8 cellular contexts compared by ENCODE assay signal in the genomic region with DNA sequence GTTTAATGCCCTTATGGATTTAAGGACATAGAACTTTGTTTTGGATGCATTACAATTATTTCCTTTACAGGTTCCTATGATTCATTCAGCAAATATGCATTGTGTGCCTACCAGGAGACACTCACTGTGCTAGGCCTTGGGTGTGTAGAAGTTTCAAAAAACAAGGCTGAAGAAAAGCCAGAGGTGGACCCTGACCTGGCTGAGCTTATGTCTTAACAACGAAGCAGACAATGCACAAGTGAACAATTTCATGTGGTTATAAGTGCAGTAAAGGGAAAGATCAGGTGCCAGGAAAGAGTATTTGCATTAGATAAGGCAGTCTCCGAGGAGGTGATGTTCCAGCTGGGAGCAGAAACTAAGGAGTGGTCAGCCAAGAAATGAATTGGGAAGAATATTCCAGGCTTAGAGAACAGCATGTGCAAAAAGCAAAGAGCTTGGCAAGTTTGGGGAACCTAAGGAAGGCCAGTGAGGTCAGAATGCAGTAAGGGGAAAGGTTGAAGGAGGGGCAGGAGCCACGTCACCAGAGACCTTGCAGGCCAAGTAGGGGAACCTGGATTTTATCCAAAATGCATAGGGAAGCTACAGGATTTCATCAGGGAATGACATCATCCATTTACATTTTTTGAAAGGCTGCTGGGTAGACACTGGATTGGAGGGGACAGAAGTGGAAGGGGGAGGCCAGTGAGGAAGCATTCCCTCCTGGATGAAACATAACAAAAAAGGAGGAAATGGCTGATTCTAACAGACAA.
DNase-seq lines count a peak whose midpoint lies in the region; ATAC-seq and TF ChIP-seq lines count a peak whose summit lies in the region.

No MANE protein-coding gene starts in this region.

- peaks cover 2% of the 10 kb centered on the region for H3K27me3 Mint-ChIP-seq in neural progenitor cell (ENCODE audit: insufficient read depth, low read depth)

- H3F3A ChIP-seq in SK-N-SH (replicated peaks; ENCODE audit: insufficient read depth) = peaks cover 43% of the 10 kb centered on the region
- H3F3A ChIP-seq in neural progenitor cell (ENCODE audit: low read depth) = no peaks in the 10 kb centered on the region

- TF ChIP-seq EP300 in SK-N-SH (IDR thresholded peaks at IDR 0.05; ENCODE audit: borderline replicate concordance in 1 of 2, low read depth in 1 of 2, low read length in 1 of 2) = peak in 1 of 2 experiments; percentile 28; a peak in 1 of 4 replicates

- no peaks in the 10 kb centered on the region for H3K9me3 ChIP-seq in SK-N-SH
- no peaks in the 10 kb centered on the region for H3K9me3 ChIP-seq in neural progenitor cell (ENCODE audit: low read depth)

- H3K4me2 ChIP-seq in SK-N-SH = peak overlapping the region; percentile 19
- H3K4me2 ChIP-seq in neural progenitor cell = no peak overlapping the region

- H3K27ac ChIP-seq in SK-N-SH (ENCODE audit: low read depth in 2 of 2, low read length in 1 of 2) = peak overlapping the region; percentile 76 to 82
- no peak overlapping the region for H3K27ac ChIP-seq in neural progenitor cell

- no peak overlapping the region for H3K4me3 Mint-ChIP-seq in neural progenitor cell

- POLR2A ChIA-PET in SK-N-SH (lab: Yijun Ruan, JAX) = no interaction called here

- no peak for TF ChIP-seq RAD21 in SK-N-SH (IDR thresholded peaks at IDR 0.05; ENCODE audit: low read length)

- DNase-seq in ELR (ENCODE audit: low read depth) = peak; percentile 66
- no peak for DNase-seq in SK-N-SH
- DNase-seq in foreskin fibroblast = peak; percentile 64 to 70
- DNase-seq in neural progenitor cell (ENCODE audit: low spot score) = no peak
- no peak for DNase-seq in SIG-M5 (lab: John Stamatoyannopoulos, UW)
- no peak for DNase-seq in DMS114 treated with DMSO at 0.1 percent for 48 hours (lab: John Stamatoyannopoulos, UW; ENCODE audit: unreplicated experiment)

- WGBS in SK-N-SH (ENCODE audit: low lambda C conversion rate) = 57% methylated on average over 3 of the region's 3 CpGs

- peaks cover 63% of the 10 kb centered on the region for H3K4me1 Mint-ChIP-seq in neural progenitor cell

- H3K9me2 ChIP-seq in SK-N-SH = no peaks in the 10 kb centered on the region

- H4K20me1 ChIP-seq in SK-N-SH (ENCODE audit: insufficient read depth) (no peaks in the 10 kb centered on the region), neural progenitor cell (ENCODE audit: low read depth) (peaks cover 68% of the 10 kb centered on the region)

- H2AFZ ChIP-seq in SK-N-SH (ENCODE audit: low read depth) = no peak overlapping the region
- no peak overlapping the region for H2AFZ ChIP-seq in neural progenitor cell (replicated peaks)

- no peak for ATAC-seq in GM21619 (IDR thresholded peaks at IDR 0.05; ENCODE audit: unreplicated experiment)
- ATAC-seq in GM18520 (IDR thresholded peaks at IDR 0.05; ENCODE audit: unreplicated experiment) = no peak

- CTCF ChIA-PET in SK-N-SH (lab: Yijun Ruan, JAX) = no interaction called here

- H3K27me3 ChIP-seq in SK-N-SH (ENCODE audit: insufficient read depth) (no peaks in the 10 kb centered on the region), neural progenitor cell (no peaks in the 10 kb centered on the region)

- no peak overlapping the region for H3K4me3 ChIP-seq in SK-N-SH (ENCODE audit: low read depth in 2 of 2, low read length in 1 of 2)
- no peak overlapping the region for H3K4me3 ChIP-seq in foreskin fibroblast (ENCODE audit: low read depth in 1 of 2, low read length in 2 of 2)
- H3K4me3 ChIP-seq in neural progenitor cell = no peak overlapping the region

- H3K9ac ChIP-seq in SK-N-SH (peak overlapping the region; percentile 15; the same call in 1 of the 2 replicates), neural progenitor cell (no peak overlapping the region)

- peaks cover 0 to 5% of the 10 kb centered on the region in 2 experiments for H3K36me3 ChIP-seq in SK-N-SH (replicated peaks in 1 of 2; ENCODE audit: control insufficient read depth in 1 of 2, insufficient read depth in 2 of 2, low read length in 1 of 2)
- no peaks in the 10 kb centered on the region for H3K36me3 ChIP-seq in neural progenitor cell

- peaks cover 91% of the 10 kb centered on the region for H3K79me2 ChIP-seq in SK-N-SH (ENCODE audit: insufficient read depth)
- peaks cover 69% of the 10 kb centered on the region for H3K79me2 ChIP-seq in neural progenitor cell (ENCODE audit: low read depth)

- H3K9me3 Mint-ChIP-seq in neural progenitor cell = peaks cover 9% of the 10 kb centered on the region

- H3K4me1 ChIP-seq in SK-N-SH (ENCODE audit: control insufficient read depth in 1 of 2, insufficient read depth in 2 of 2, low read depth in 1 of 2, low read length in 1 of 2) (peaks cover 31 to 47% of the 10 kb centered on the region in 2 experiments), neural progenitor cell (peaks cover 33% of the 10 kb centered on the region)

- peaks cover 37% of the 10 kb centered on the region for H3K36me3 Mint-ChIP-seq in neural progenitor cell

- peak overlapping the region; percentile 89 for H3K27ac Mint-ChIP-seq in neural progenitor cell

- TF ChIP-seq CTCF in SK-N-SH (IDR thresholded peaks at IDR 0.05) = no peak
- no peak for TF ChIP-seq CTCF in foreskin fibroblast (IDR thresholded peaks at IDR 0.05; ENCODE audit: low read depth, low read length)
- TF ChIP-seq CTCF in neural progenitor cell (IDR thresholded peaks at IDR 0.05) = no peak

TF ChIP-seq in SK-N-SH, 30 proteins besides CTCF, POLR2A, EP300 and RAD21 (continues in another document):
- 0 out of 2 replicates have a peak, but pooled peaks have one; percentile 19 for TF ChIP-seq MAX (IDR thresholded peaks at IDR 0.05; ENCODE audit: low read depth)
- TF ChIP-seq SMC3 (IDR thresholded peaks at IDR 0.05; ENCODE audit: low read depth, low read length) = no peak
- no peak for TF ChIP-seq RFX5 (IDR thresholded peaks at IDR 0.05; ENCODE audit: low read length)
- no peak for TF ChIP-seq RCOR1 (IDR thresholded peaks at IDR 0.05; ENCODE audit: low read length)
- peak; percentile 47 for TF ChIP-seq JUND (IDR thresholded peaks at IDR 0.05)
- no peak for TF ChIP-seq USF1 (IDR thresholded peaks at IDR 0.05; ENCODE audit: borderline replicate concordance, low read depth)
- no peak for TF ChIP-seq MEF2A (IDR thresholded peaks at IDR 0.05; ENCODE audit: borderline replicate concordance, low read depth)
- peak; percentile 81 for TF ChIP-seq NFIC (IDR thresholded peaks at IDR 0.05; ENCODE audit: borderline replicate concordance)
- TF ChIP-seq FOSL2 (IDR thresholded peaks at IDR 0.05; ENCODE audit: borderline replicate concordance, low read depth) = peak; percentile 26; the same call in 1 of the 2 replicates
- 0 out of 2 replicates have a peak, but pooled peaks have one; percentile 12 for TF ChIP-seq POLR2AphosphoS5 (IDR thresholded peaks at IDR 0.05; ENCODE audit: low read depth, low read length)
- TF ChIP-seq TCF12 (IDR thresholded peaks at IDR 0.05) = peak; percentile 53; the same call in 1 of the 2 replicates
- no peak for TF ChIP-seq NRF1 (IDR thresholded peaks at IDR 0.05; ENCODE audit: low read depth, low read length)
- no peak for TF ChIP-seq IRF3 (IDR thresholded peaks at IDR 0.05; ENCODE audit: low read depth, low read length)
- TF ChIP-seq, protein P1, sequence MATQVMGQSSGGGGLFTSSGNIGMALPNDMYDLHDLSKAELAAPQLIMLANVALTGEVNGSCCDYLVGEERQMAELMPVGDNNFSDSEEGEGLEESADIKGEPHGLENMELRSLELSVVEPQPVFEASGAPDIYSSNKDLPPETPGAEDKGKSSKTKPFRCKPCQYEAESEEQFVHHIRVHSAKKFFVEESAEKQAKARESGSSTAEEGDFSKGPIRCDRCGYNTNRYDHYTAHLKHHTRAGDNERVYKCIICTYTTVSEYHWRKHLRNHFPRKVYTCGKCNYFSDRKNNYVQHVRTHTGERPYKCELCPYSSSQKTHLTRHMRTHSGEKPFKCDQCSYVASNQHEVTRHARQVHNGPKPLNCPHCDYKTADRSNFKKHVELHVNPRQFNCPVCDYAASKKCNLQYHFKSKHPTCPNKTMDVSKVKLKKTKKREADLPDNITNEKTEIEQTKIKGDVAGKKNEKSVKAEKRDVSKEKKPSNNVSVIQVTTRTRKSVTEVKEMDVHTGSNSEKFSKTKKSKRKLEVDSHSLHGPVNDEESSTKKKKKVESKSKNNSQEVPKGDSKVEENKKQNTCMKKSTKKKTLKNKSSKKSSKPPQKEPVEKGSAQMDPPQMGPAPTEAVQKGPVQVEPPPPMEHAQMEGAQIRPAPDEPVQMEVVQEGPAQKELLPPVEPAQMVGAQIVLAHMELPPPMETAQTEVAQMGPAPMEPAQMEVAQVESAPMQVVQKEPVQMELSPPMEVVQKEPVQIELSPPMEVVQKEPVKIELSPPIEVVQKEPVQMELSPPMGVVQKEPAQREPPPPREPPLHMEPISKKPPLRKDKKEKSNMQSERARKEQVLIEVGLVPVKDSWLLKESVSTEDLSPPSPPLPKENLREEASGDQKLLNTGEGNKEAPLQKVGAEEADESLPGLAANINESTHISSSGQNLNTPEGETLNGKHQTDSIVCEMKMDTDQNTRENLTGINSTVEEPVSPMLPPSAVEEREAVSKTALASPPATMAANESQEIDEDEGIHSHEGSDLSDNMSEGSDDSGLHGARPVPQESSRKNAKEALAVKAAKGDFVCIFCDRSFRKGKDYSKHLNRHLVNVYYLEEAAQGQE (IDR thresholded peaks at IDR 0.05; ENCODE audit: low read depth, low read length) = no peak
- TF ChIP-seq RXRA (IDR thresholded peaks at IDR 0.05; ENCODE audit: borderline replicate concordance, low read depth) = peak; percentile 26; the same call in 1 of the 2 replicates

Comparison
In these comparisons a context has a peak if more than half of its experiments do, and no peak if none do; other contexts are left out.
1. DNase-seq: peak in ELR (single experiment) and foreskin fibroblast (2 of 2); none in SK-N-SH (single experiment), neural progenitor cell (single experiment), SIG-M5 (single experiment) and DMS114 treated with DMSO at 0.1 percent for 48 hours (single experiment).